Comparison of ENCODE assay signal across 1 cellular context in the genomic region with DNA sequence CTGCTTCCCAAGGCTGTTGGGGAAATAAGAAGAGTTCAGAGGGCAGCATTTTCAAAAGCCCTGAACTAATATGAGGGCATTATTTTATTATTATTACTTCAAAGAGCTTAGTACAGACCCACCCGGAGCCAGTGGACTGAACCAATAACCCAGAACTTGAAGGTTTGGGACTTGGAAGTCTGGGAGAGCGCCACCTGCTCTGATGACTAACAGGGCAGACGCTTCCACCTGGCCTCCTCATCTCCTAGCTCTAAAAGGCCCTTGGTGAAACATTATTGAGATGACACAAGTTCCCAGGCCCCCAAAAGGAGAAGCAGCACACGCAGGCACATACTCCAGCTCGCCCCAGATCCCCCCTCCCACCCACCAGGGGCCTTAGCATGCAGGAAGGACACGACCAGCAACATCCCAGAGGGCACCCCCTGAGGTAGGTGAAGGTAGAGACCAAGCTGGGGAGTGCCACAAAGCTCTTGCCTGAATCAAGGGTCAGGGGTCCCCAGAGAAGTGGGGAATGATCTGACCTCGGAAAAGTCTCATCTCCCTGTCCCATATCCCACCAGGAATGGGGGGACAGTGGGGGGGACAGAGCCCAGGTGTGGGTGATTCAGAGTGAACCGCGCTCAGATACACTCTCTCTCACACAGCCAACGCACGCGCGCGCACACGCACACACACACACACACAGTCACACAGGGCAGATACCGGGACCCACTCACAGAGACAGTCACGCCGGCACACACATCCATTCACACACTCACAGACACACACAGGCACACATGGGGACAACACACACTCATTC.
TF ChIP-seq lines count a peak whose summit lies in the region.

No MANE protein-coding gene starts in this region.

TF ChIP-seq in SK-N-SH treated with all-trans-retinoic acid at 6 μM for 48 hours, 23 proteins besides CTCF, POLR2A, EP300 and RAD21 (continued from another document):
- TF ChIP-seq, protein P1, sequence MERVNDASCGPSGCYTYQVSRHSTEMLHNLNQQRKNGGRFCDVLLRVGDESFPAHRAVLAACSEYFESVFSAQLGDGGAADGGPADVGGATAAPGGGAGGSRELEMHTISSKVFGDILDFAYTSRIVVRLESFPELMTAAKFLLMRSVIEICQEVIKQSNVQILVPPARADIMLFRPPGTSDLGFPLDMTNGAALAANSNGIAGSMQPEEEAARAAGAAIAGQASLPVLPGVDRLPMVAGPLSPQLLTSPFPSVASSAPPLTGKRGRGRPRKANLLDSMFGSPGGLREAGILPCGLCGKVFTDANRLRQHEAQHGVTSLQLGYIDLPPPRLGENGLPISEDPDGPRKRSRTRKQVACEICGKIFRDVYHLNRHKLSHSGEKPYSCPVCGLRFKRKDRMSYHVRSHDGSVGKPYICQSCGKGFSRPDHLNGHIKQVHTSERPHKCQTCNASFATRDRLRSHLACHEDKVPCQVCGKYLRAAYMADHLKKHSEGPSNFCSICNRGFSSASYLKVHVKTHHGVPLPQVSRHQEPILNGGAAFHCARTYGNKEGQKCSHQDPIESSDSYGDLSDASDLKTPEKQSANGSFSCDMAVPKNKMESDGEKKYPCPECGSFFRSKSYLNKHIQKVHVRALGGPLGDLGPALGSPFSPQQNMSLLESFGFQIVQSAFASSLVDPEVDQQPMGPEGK (CRISPR knock-in tag; IDR thresholded peaks at IDR 0.05; ENCODE audit: borderline replicate concordance), result no peak
- TF ChIP-seq TOX (CRISPR knock-in tag; IDR thresholded peaks at IDR 0.05; ENCODE audit: borderline replicate concordance) (no peak), TCF4 (CRISPR knock-in tag; IDR thresholded peaks at IDR 0.05; ENCODE audit: borderline replicate concordance) (no peak)
- TF ChIP-seq, protein P2, sequence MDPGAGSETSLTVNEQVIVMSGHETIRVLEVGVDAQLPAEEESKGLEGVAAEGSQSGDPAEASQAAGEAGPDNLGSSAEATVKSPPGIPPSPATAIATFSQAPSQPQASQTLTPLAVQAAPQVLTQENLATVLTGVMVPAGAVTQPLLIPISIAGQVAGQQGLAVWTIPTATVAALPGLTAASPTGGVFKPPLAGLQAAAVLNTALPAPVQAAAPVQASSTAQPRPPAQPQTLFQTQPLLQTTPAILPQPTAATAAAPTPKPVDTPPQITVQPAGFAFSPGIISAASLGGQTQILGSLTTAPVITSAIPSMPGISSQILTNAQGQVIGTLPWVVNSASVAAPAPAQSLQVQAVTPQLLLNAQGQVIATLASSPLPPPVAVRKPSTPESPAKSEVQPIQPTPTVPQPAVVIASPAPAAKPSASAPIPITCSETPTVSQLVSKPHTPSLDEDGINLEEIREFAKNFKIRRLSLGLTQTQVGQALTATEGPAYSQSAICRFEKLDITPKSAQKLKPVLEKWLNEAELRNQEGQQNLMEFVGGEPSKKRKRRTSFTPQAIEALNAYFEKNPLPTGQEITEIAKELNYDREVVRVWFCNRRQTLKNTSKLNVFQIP (CRISPR knock-in tag; IDR thresholded peaks at IDR 0.05; ENCODE audit: borderline replicate concordance, low read depth), result no peak
TF ChIP-seq in SK-N-SH treated with all-trans-retinoic acid at 6 μM for 48 hours: peak in this region for 0.
